2 cellular contexts compared by ENCODE assay signal in genomic region chr16:4612977-4613635, GRCh38.
TF ChIP-seq lines count a peak whose summit lies in the region.

No MANE protein-coding gene starts in this region.

TF ChIP-seq in SK-N-SH, 30 proteins besides CTCF, POLR2A, EP300 and RAD21 (continued from another document):
- TF ChIP-seq, protein P1, sequence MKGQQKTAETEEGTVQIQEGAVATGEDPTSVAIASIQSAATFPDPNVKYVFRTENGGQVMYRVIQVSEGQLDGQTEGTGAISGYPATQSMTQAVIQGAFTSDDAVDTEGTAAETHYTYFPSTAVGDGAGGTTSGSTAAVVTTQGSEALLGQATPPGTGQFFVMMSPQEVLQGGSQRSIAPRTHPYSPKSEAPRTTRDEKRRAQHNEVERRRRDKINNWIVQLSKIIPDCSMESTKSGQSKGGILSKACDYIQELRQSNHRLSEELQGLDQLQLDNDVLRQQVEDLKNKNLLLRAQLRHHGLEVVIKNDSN (IDR thresholded peaks at IDR 0.05; ENCODE audit: borderline replicate concordance, low read depth), result no peak
- TF ChIP-seq CHD2 (IDR thresholded peaks at IDR 0.05; ENCODE audit: low read length, partially characterized antibody) (no peak), ELF1 (IDR thresholded peaks at IDR 0.05) (no peak), MXI1 (IDR thresholded peaks at IDR 0.05; ENCODE audit: low read depth, low read length) (no peak), POLR2AphosphoS5 (IDR thresholded peaks at IDR 0.05; ENCODE audit: low read depth, low read length) (no peak), TAF1 (IDR thresholded peaks at IDR 0.05; ENCODE audit: borderline replicate concordance, low read depth, low read length) (no peak), FOXJ3 (CRISPR knock-in tag; IDR thresholded peaks at IDR 0.05) (no peak)
- TF ChIP-seq, protein P2, sequence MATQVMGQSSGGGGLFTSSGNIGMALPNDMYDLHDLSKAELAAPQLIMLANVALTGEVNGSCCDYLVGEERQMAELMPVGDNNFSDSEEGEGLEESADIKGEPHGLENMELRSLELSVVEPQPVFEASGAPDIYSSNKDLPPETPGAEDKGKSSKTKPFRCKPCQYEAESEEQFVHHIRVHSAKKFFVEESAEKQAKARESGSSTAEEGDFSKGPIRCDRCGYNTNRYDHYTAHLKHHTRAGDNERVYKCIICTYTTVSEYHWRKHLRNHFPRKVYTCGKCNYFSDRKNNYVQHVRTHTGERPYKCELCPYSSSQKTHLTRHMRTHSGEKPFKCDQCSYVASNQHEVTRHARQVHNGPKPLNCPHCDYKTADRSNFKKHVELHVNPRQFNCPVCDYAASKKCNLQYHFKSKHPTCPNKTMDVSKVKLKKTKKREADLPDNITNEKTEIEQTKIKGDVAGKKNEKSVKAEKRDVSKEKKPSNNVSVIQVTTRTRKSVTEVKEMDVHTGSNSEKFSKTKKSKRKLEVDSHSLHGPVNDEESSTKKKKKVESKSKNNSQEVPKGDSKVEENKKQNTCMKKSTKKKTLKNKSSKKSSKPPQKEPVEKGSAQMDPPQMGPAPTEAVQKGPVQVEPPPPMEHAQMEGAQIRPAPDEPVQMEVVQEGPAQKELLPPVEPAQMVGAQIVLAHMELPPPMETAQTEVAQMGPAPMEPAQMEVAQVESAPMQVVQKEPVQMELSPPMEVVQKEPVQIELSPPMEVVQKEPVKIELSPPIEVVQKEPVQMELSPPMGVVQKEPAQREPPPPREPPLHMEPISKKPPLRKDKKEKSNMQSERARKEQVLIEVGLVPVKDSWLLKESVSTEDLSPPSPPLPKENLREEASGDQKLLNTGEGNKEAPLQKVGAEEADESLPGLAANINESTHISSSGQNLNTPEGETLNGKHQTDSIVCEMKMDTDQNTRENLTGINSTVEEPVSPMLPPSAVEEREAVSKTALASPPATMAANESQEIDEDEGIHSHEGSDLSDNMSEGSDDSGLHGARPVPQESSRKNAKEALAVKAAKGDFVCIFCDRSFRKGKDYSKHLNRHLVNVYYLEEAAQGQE (IDR thresholded peaks at IDR 0.05; ENCODE audit: low read depth, low read length), result no peak

TF ChIP-seq in SK-N-SH treated with all-trans-retinoic acid at 6 μM for 48 hours, 23 proteins besides CTCF, POLR2A, EP300 and RAD21 (continued from another document):
- TF ChIP-seq, protein P3, sequence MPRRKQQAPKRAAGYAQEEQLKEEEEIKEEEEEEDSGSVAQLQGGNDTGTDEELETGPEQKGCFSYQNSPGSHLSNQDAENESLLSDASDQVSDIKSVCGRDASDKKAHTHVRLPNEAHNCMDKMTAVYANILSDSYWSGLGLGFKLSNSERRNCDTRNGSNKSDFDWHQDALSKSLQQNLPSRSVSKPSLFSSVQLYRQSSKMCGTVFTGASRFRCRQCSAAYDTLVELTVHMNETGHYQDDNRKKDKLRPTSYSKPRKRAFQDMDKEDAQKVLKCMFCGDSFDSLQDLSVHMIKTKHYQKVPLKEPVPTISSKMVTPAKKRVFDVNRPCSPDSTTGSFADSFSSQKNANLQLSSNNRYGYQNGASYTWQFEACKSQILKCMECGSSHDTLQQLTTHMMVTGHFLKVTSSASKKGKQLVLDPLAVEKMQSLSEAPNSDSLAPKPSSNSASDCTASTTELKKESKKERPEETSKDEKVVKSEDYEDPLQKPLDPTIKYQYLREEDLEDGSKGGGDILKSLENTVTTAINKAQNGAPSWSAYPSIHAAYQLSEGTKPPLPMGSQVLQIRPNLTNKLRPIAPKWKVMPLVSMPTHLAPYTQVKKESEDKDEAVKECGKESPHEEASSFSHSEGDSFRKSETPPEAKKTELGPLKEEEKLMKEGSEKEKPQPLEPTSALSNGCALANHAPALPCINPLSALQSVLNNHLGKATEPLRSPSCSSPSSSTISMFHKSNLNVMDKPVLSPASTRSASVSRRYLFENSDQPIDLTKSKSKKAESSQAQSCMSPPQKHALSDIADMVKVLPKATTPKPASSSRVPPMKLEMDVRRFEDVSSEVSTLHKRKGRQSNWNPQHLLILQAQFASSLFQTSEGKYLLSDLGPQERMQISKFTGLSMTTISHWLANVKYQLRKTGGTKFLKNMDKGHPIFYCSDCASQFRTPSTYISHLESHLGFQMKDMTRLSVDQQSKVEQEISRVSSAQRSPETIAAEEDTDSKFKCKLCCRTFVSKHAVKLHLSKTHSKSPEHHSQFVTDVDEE (CRISPR knock-in tag; IDR thresholded peaks at IDR 0.05), result no peak
- no peak for TF ChIP-seq CREB5 (CRISPR knock-in tag; IDR thresholded peaks at IDR 0.05; ENCODE audit: low read depth)
- TF ChIP-seq POU6F1 (CRISPR knock-in tag; IDR thresholded peaks at IDR 0.05; ENCODE audit: borderline replicate concordance, low read depth), result no peak
- no peak for TF ChIP-seq ARNTL (CRISPR knock-in tag; IDR thresholded peaks at IDR 0.05; ENCODE audit: borderline replicate concordance, low read depth)
- TF ChIP-seq PATZ1 (CRISPR knock-in tag; IDR thresholded peaks at IDR 0.05; ENCODE audit: borderline replicate concordance), result no peak
- no peak for TF ChIP-seq ZC3H10 (CRISPR knock-in tag; IDR thresholded peaks at IDR 0.05)
- TF ChIP-seq ZNF8 (CRISPR knock-in tag; IDR thresholded peaks at IDR 0.05), result no peak
